1 cellular context compared by ENCODE assay signal in the genomic region with DNA sequence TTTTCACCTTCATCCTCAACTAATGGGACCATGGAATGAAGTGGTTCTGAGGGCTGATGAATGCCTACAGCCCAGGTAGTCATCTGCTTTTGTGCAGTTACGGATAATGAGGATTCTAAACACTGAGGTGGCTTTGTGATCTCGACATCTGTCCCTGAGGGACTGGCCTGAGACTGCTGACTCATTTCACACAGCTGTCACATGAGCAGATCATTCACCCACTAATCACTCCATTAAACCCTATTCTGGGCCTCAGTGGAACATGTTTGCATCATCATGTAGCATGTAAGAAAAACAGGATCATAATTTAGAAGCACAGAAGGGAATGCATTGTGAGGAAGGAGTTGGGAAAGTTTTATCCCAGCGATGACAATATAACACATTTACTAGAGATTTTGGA.
TF ChIP-seq lines count a peak whose summit lies in the region.

No MANE protein-coding gene starts in this region.

TF ChIP-seq in SK-N-SH, 30 proteins besides CTCF, POLR2A, EP300 and RAD21 (continued from another document):
- TF ChIP-seq, protein P1, sequence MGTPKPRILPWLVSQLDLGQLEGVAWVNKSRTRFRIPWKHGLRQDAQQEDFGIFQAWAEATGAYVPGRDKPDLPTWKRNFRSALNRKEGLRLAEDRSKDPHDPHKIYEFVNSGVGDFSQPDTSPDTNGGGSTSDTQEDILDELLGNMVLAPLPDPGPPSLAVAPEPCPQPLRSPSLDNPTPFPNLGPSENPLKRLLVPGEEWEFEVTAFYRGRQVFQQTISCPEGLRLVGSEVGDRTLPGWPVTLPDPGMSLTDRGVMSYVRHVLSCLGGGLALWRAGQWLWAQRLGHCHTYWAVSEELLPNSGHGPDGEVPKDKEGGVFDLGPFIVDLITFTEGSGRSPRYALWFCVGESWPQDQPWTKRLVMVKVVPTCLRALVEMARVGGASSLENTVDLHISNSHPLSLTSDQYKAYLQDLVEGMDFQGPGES (IDR thresholded peaks at IDR 0.05; ENCODE audit: low read depth, low read length): no peak
